ENCODE assay signal across 15 cellular contexts in the genomic region with DNA sequence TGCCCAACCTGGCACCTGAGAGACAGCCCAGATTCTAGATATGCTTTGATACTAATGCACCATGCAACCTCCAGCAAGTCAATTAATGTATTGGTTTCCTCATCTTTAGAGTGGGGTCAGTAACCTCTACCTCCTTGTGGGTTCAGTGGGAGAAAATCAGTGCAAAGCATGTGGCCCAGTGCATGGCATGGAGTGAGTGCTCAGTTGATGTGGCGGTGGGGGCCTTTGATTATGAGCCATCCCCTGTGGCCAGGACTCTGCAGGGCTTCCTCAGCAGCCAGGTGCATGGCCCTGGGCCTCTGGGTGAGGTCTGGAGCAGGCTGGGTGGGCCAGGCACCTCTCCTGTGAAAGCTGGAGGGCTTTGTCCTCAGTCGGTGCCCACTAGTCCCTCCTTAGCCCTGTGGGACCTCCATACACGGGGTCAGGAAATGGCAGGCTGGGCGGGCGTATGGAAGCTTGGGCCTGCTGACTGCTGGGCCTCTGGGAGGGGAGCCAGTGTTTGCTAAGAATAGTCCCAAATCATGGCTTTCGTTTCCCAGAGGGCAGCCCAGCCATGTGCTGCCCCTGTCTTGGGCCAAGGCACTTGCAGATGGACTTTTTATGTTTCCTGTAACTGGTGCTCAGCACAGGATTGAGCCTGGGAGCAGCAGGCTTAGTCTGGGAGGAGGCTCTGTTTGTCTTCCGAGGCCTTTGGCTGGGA. TPM values are rescaled to one million over a fixed set of nuclear protein-coding genes. Genes with fewer than 3 reads are reported as not detected.
DNase-seq lines count a peak whose midpoint lies in the region; ATAC-seq and TF ChIP-seq lines count a peak whose summit lies in the region.
"Had no signal": no experiment of that assay in that cellular context is flagged by ENCODE, and none has a peak within 500 bp of the region (broad histone marks: within the 10 kb centered on the region; RNA-seq: fewer than 3 reads in every experiment).

No MANE protein-coding gene starts in this region.

- POLR2A ChIA-PET in HEK293T (lab: Yijun Ruan, JAX), result no interaction called here

- 47 to 62% methylated on average over 7 of the region's 7 CpGs for WGBS in esophagus, 2 donors
- WGBS in lung, 2 donors, result 63 to 74% methylated on average over 7 of the region's 7 CpGs

- H3K4me1 ChIP-seq in esophagus (ENCODE audit: control insufficient read depth in 2 of 2, insufficient read depth in 2 of 2, low read length in 1 of 2) (peaks cover 4 to 17% of the 10 kb centered on the region in 2 donors), lung (ENCODE audit: control insufficient read depth in 2 of 2, insufficient read depth in 2 of 2, low read length in 2 of 2) (peaks cover 7 to 18% of the 10 kb centered on the region in 2 donors), subcutaneous abdominal adipose tissue (ENCODE audit: control insufficient read depth in 5 of 5, insufficient read depth in 5 of 5, low read length in 5 of 5) (peaks cover 5 to 69% (median 47%) of the 10 kb centered on the region in 5 donors)

- H3K9me3 ChIP-seq in MG63, result no peaks in the 10 kb centered on the region
- H3K9me3 ChIP-seq in esophagus (ENCODE audit: control insufficient read depth in 2 of 2, insufficient read depth in 1 of 2, low read depth in 1 of 2, low read length in 1 of 2), result no peaks in the 10 kb centered on the region
- H3K9me3 ChIP-seq in lung (ENCODE audit: control insufficient read depth in 2 of 2, insufficient read depth in 1 of 2, low read length in 1 of 2), result no peaks in the 10 kb centered on the region
- no peaks in the 10 kb centered on the region for H3K9me3 ChIP-seq in subcutaneous abdominal adipose tissue (ENCODE audit: control insufficient read depth in 5 of 5, low read length in 5 of 5)

- no peak overlapping the region for H3K27ac Mint-ChIP-seq in activated naive CD8-positive, alpha-beta T cell treated with anti-CD3 and anti-CD28 coated beads for 36 hours

- DNase-seq in MG63, result peak; percentile 24
- peak; percentile 42 for DNase-seq in lung (ENCODE audit: low spot score)
- DNase-seq in activated naive CD8-positive, alpha-beta T cell treated with anti-CD3 and anti-CD28 coated beads for 36 hours, result no peak
- no peak for DNase-seq in HEK293T (ENCODE audit: extremely low spot score)
- DNase-seq: activated CD4-positive, alpha-beta T cell treated with anti-CD3 and anti-CD28 coated beads, Interleukin-2, amount 50 U/mL, for 4 hours; activated naive CD4-positive, alpha-beta T cell; DMS79 treated with DMSO at 0.1 percent for 48 hours; foreskin melanocyte; NCI-H2227 treated with DMSO at 0.1 percent for 48 hours had no signal

- H3K9me3 Mint-ChIP-seq in activated naive CD8-positive, alpha-beta T cell treated with anti-CD3 and anti-CD28 coated beads for 36 hours, result no peaks in the 10 kb centered on the region

- H3K36me3 ChIP-seq in MG63 (no peaks in the 10 kb centered on the region; the same call in 1 of the 2 replicates), esophagus (ENCODE audit: control insufficient read depth in 2 of 2, insufficient read depth in 2 of 2, low read length in 1 of 2) (peaks cover 0 to 2% of the 10 kb centered on the region in 2 donors), lung (ENCODE audit: control insufficient read depth in 2 of 2, insufficient read depth in 2 of 2, low read length in 2 of 2) (peaks cover 0 to 6% of the 10 kb centered on the region in 2 donors), subcutaneous abdominal adipose tissue (ENCODE audit: control insufficient read depth in 5 of 5, insufficient read depth in 5 of 5, low read length in 5 of 5) (no peaks in the 10 kb centered on the region)

- peaks cover 2% of the 10 kb centered on the region for H3K36me3 Mint-ChIP-seq in activated naive CD8-positive, alpha-beta T cell treated with anti-CD3 and anti-CD28 coated beads for 36 hours

- peak overlapping the region; percentile 8 to 33 for H3K27ac ChIP-seq in esophagus (ENCODE audit: low read depth in 2 of 2, low read length in 1 of 2)
- H3K27ac ChIP-seq in lung (ENCODE audit: low read depth in 1 of 2, low read length in 1 of 2), result peak overlapping the region; percentile 10 to 86
- peak overlapping the region; percentile 4 for H3K27ac ChIP-seq in subcutaneous abdominal adipose tissue (ENCODE audit: low read depth, low read length)

- no peak overlapping the region for H3K4me3 Mint-ChIP-seq in activated naive CD8-positive, alpha-beta T cell treated with anti-CD3 and anti-CD28 coated beads for 36 hours

- H3K4me3 ChIP-seq in MG63, result no peak overlapping the region
- H3K4me3 ChIP-seq in esophagus (ENCODE audit: low read depth in 1 of 2, low read length in 2 of 2), result no peak overlapping the region
- no peak overlapping the region for H3K4me3 ChIP-seq in lung
- peak overlapping the region in 2 of 5 donors; percentile 9 to 35 for H3K4me3 ChIP-seq in subcutaneous abdominal adipose tissue (ENCODE audit: low read depth in 1 of 5, low read length in 5 of 5)

- ATAC-seq in lung (ENCODE audit: insufficient read depth, low FRiP score) (no peak), HG02588 (IDR thresholded peaks at IDR 0.05; ENCODE audit: unreplicated experiment) (no peak), esophagus mucosa (no peak)
- ATAC-seq: Panc1 had no signal

- H3K4me1 Mint-ChIP-seq in activated naive CD8-positive, alpha-beta T cell treated with anti-CD3 and anti-CD28 coated beads for 36 hours, result peaks cover 26% of the 10 kb centered on the region

- CTCF ChIA-PET in HEK293T (lab: Yijun Ruan, JAX), result no interaction called here

- no peaks in the 10 kb centered on the region for H3K27me3 ChIP-seq in MG63
- H3K27me3 ChIP-seq in esophagus (ENCODE audit: control insufficient read depth in 1 of 2, insufficient read depth in 2 of 2, low read length in 2 of 2), result no peaks in the 10 kb centered on the region
- H3K27me3 ChIP-seq in lung (ENCODE audit: control insufficient read depth, insufficient read depth), result no peaks in the 10 kb centered on the region
- peaks cover 0 to 8% (median 4%) of the 10 kb centered on the region in 5 donors for H3K27me3 ChIP-seq in subcutaneous abdominal adipose tissue (ENCODE audit: control insufficient read depth in 5 of 5, insufficient read depth in 4 of 5, low read length in 5 of 5)

- H3K9ac ChIP-seq in subcutaneous abdominal adipose tissue (ENCODE audit: low read length in 5 of 5), result peak overlapping the region in 2 of 5 donors; percentile 35 to 41

- TF ChIP-seq CTCF in lung (IDR thresholded peaks at IDR 0.05; ENCODE audit: control extremely low read depth, extremely low read depth), result no peak

- peaks cover 11% of the 10 kb centered on the region for H3K27me3 Mint-ChIP-seq in activated naive CD8-positive, alpha-beta T cell treated with anti-CD3 and anti-CD28 coated beads for 36 hours

TF ChIP-seq in HEK293T, 16 proteins besides CTCF, POLR2A, EP300 and RAD21:
- TF ChIP-seq FOXM1 (IDR thresholded peaks at IDR 0.05; ENCODE audit: borderline replicate concordance) (no peak), LEF1 (IDR thresholded peaks at IDR 0.05; ENCODE audit: borderline replicate concordance) (no peak), NFRKB (IDR thresholded peaks at IDR 0.05) (no peak), FOXA1 (IDR thresholded peaks at IDR 0.05) (no peak), ARNT (IDR thresholded peaks at IDR 0.05) (no peak), ZNF384 (IDR thresholded peaks at IDR 0.05) (no peak), ELF4 (IDR thresholded peaks at IDR 0.05) (no peak), SP1 (IDR thresholded peaks at IDR 0.05) (no peak)
- TF ChIP-seq, protein P1, sequence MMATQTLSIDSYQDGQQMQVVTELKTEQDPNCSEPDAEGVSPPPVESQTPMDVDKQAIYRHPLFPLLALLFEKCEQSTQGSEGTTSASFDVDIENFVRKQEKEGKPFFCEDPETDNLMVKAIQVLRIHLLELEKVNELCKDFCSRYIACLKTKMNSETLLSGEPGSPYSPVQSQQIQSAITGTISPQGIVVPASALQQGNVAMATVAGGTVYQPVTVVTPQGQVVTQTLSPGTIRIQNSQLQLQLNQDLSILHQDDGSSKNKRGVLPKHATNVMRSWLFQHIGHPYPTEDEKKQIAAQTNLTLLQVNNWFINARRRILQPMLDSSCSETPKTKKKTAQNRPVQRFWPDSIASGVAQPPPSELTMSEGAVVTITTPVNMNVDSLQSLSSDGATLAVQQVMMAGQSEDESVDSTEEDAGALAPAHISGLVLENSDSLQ (IDR thresholded peaks at IDR 0.05), result no peak

RNA-seq across cellular contexts. Expression of a gene that starts 3.4 kb away (rescaled TPM):
- 5.3 and 7.8 TPM in 2 replicates for total RNA-seq in MG63 (2014; rRNA removed; shearing (Covaris generic); ENCODE audit: low replicate concordance)
- polyA plus RNA-seq in esophagus, result 1 to 10 TPM; 2.1 to 3.4 TPM
- total RNA-seq in lung, result 10 to 100 TPM; 15.5 to 19.7 TPM
- polyA plus RNA-seq in lung, result 10 to 100 TPM; 10.5 to 15.7 TPM
- 1 to 10 TPM; 2.7 to 3.1 TPM for total RNA-seq in activated naive CD8-positive, alpha-beta T cell treated with anti-CD3 and anti-CD28 coated beads for 36 hours
- total RNA-seq in esophagus mucosa, result 4.6 TPM

RNA-seq across cellular contexts. Expression of a gene that starts 40.5 kb away (rescaled TPM):
- total RNA-seq in MG63 (2014; rRNA removed; shearing (Covaris generic); ENCODE audit: low replicate concordance), result not detected in 2 replicates
- polyA plus RNA-seq in esophagus (under 1 TPM; 0.04 to 0.20 TPM), lung (not detected)
- total RNA-seq in lung (not detected), esophagus mucosa (0.48 TPM)
- not detected for total RNA-seq in activated naive CD8-positive, alpha-beta T cell treated with anti-CD3 and anti-CD28 coated beads for 36 hours
- total RNA-seq: M059J had no signal

Comparison
In these comparisons a context has a peak if more than half of its experiments do, and no peak if none do; other contexts are left out.
1. DNase-seq: peak in MG63 (single experiment) and lung (single experiment); none in activated naive CD8-positive, alpha-beta T cell treated with anti-CD3 and anti-CD28 coated beads for 36 hours (single experiment) and HEK293T (single experiment).
2. Peak in every context shown above with its lines, with median percentiles within 50 percentile points of each other: H3K27ac ChIP-seq.